In the genomic region with DNA sequence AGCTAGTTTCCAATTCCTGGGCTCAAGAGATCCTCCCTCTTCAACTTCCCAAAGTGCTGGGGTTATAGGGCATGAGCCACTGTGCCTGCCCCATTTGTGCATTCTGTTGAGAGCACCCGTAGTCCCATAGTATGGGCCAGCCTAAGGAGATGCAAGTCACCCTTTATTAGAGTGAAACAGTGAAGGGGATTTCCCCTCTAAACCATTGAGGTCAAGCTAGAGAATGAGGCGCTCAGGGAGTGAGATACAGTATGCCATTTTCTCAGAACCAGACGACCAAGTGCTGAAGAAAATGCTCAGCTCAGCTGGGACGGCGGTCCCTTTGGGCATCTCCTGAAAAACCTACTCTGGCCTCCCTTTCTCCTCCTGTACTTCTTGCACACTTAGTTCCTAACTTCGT, we compare ENCODE assay signal across 9 cellular contexts. TPM values are rescaled to one million over a fixed set of nuclear protein-coding genes. Genes with fewer than 3 reads are reported as not detected.
DNase-seq lines count a peak whose midpoint lies in the region; ATAC-seq and TF ChIP-seq lines count a peak whose summit lies in the region.
"Had no signal": no experiment of that assay in that cellular context is flagged by ENCODE, and none has a peak within 500 bp of the region (broad histone marks: within the 10 kb centered on the region; RNA-seq: fewer than 3 reads in every experiment).

No MANE protein-coding gene starts in this region.

- no peak for TF ChIP-seq CTCF in foreskin keratinocyte (conservative IDR thresholded peaks at IDR 0.05)

- no peak overlapping the region for H3K27ac ChIP-seq in foreskin keratinocyte

- H3K27me3 Mint-ChIP-seq in naive B cell, result no peaks in the 10 kb centered on the region

- H3K27me3 ChIP-seq in foreskin keratinocyte, result no peaks in the 10 kb centered on the region

- H3K36me3 Mint-ChIP-seq in naive B cell, result peaks cover under 1 to 10% of the 10 kb centered on the region in 2 donors

- peak overlapping the region in 4 of 6 donors; percentile 83 to 93 (median 90) for H3K27ac Mint-ChIP-seq in naive B cell

- H3K4me3 Mint-ChIP-seq in naive B cell, result peak overlapping the region in 5 of 8 donors; percentile 32 to 79 (median 57)

- ATAC-seq in GM18867 (IDR thresholded peaks at IDR 0.05; ENCODE audit: unreplicated experiment), result peak; percentile 66
- peak; percentile 52 for ATAC-seq in GM21529 (IDR thresholded peaks at IDR 0.05; ENCODE audit: unreplicated experiment)
- ATAC-seq in HG03521 (IDR thresholded peaks at IDR 0.05; ENCODE audit: unreplicated experiment), result peak; percentile 50
- peak in 1 of 2 donors; percentile 15 for ATAC-seq in naive B cell (ENCODE audit: low read depth in 2 of 2)
- no peak for ATAC-seq in foreskin keratinocyte
- ATAC-seq: left colon had no signal

- DNase-seq in naive B cell (no peak), DMS153 (lab: John Stamatoyannopoulos, UW) (no peak), SW 1271 (lab: John Stamatoyannopoulos, UW) (no peak), foreskin keratinocyte (no peak)
- DNase-seq: left colon, NCI-H1694 had no signal

- no peaks in the 10 kb centered on the region for H3K9me3 Mint-ChIP-seq in naive B cell

- no peaks in the 10 kb centered on the region for H3K4me1 ChIP-seq in foreskin keratinocyte

- peaks cover 54 to 70% (median 60%) of the 10 kb centered on the region in 3 donors for H3K4me1 Mint-ChIP-seq in naive B cell

RNA-seq across cellular contexts. Expression of gene RNF4, which starts 18.7 kb away (rescaled TPM):
- polyA plus RNA-seq in naive B cell (ENCODE audit: low read depth in 6 of 6), result 10 to 100 TPM; 48.9 to 87.9 (median 64.8) TPM
- total RNA-seq in foreskin keratinocyte, result 45.0 and 45.7 TPM in 2 replicates
- 26.0 and 30.1 TPM in 2 replicates for polyA plus RNA-seq in foreskin keratinocyte

RNA-seq across cellular contexts. Expression of gene FAM193A, which starts 48.8 kb away (rescaled TPM):
- 1 to 10 TPM; 1.5 to 5.9 (median 2.2) TPM for polyA plus RNA-seq in naive B cell (ENCODE audit: low read depth in 6 of 6)
- 13.4 and 13.5 TPM in 2 replicates for total RNA-seq in foreskin keratinocyte
- polyA plus RNA-seq in foreskin keratinocyte, result 4.9 and 5.6 TPM in 2 replicates
